In genomic region chr3:101643861-101644613, GRCh38 we compare ENCODE assay signal across 8 cellular contexts. TPM values are rescaled to one million over a fixed set of nuclear protein-coding genes. Genes with fewer than 3 reads are reported as not detected.
DNase-seq lines count a peak whose midpoint lies in the region; ATAC-seq and TF ChIP-seq lines count a peak whose summit lies in the region.

No MANE protein-coding gene starts in this region.

- peaks cover 22 to 35% (median 26%) of the 10 kb centered on the region in 4 donors for H3K4me1 Mint-ChIP-seq in CD4-positive, alpha-beta memory T cell

- H3K4me1 ChIP-seq in CD4-positive, alpha-beta memory T cell (ENCODE audit: insufficient read depth, low read length), result peaks cover 24% of the 10 kb centered on the region

- ATAC-seq in HG03139 (IDR thresholded peaks at IDR 0.05; ENCODE audit: unreplicated experiment) (no peak), GM19324 (IDR thresholded peaks at IDR 0.05; ENCODE audit: low FRiP score, unreplicated experiment) (no peak), GM18502 (IDR thresholded peaks at IDR 0.05; ENCODE audit: poor library complexity, unreplicated experiment) (no peak)

- peak overlapping the region in 6 of 8 donors; percentile 7 to 52 (median 42) for H3K4me3 Mint-ChIP-seq in CD4-positive, alpha-beta memory T cell

- no peak overlapping the region for H3K4me3 ChIP-seq in CD4-positive, alpha-beta memory T cell (ENCODE audit: low read length in 2 of 2)

- peaks cover 0 to 1% (median 0%) of the 10 kb centered on the region in 8 donors for H3K9me3 Mint-ChIP-seq in CD4-positive, alpha-beta memory T cell

- H3K36me3 Mint-ChIP-seq in CD4-positive, alpha-beta memory T cell, result peaks cover 11 to 13% of the 10 kb centered on the region in 2 donors

- no peak overlapping the region for H3K27ac ChIP-seq in CD4-positive, alpha-beta memory T cell (ENCODE audit: low read depth, low read length)

- intact Hi-C loops in CD4-positive, alpha-beta memory T cell (cut with micrococcal nuclease), result no loop called here

- H3K27me3 Mint-ChIP-seq in CD4-positive, alpha-beta memory T cell, result no peaks in the 10 kb centered on the region

- H3K9me3 ChIP-seq in CD4-positive, alpha-beta memory T cell (ENCODE audit: control insufficient read depth in 1 of 2, low read length in 2 of 2), result no peaks in the 10 kb centered on the region

- CTCF ChIA-PET in CD4-positive, alpha-beta memory T cell (lab: Charles Lee; ENCODE audit: partially characterized antibody), result interaction anchor here (1.3 kb wide), 1 partner anchor 283 kb away, joined by 4 read pairs; no protein-coding TSS in a partner anchor

- peaks cover 12% of the 10 kb centered on the region for H3K36me3 ChIP-seq in CD4-positive, alpha-beta memory T cell (ENCODE audit: insufficient read depth, low read length)

- no peaks in the 10 kb centered on the region for H3K27me3 ChIP-seq in CD4-positive, alpha-beta memory T cell (ENCODE audit: insufficient read depth, low read length)

- peak; percentile 59 to 73 (median 69) for DNase-seq in CD4-positive, alpha-beta memory T cell
- DNase-seq in M059J (ENCODE audit: low read depth), result peak; percentile 98
- DNase-seq in activated gamma-delta T cell treated with anti-CD3 and anti-CD28 coated beads, Interleukin-2, amount 50 U/mL, for 16 hours (ENCODE audit: low read depth), result peak; percentile 34
- peak; percentile 67 for DNase-seq in myocyte (ENCODE audit: low read depth)
- DNase-seq in GM10266 (ENCODE audit: extremely low spot score), result no peak

- TF ChIP-seq CTCF in GM10266 (IDR thresholded peaks at IDR 0.05; ENCODE audit: control insufficient read depth, insufficient read depth, low read depth, missing control alignments), result no peak

- POLR2A ChIA-PET in CD4-positive, alpha-beta memory T cell (lab: Charles Lee; ENCODE audit: partially characterized antibody), result interaction anchor here (1.0 to 1.4 kb wide), 3 partner anchors 29 to 132 kb away, joined by 3 read pairs; partner anchors contain the start of gene PCNP

- H3K27ac Mint-ChIP-seq in CD4-positive, alpha-beta memory T cell, result peak overlapping the region; percentile 68 to 92 (median 84)

RNA-seq across cellular contexts. Expression of gene ZBTB11, which starts 32.9 kb away (rescaled TPM):
- 10 to 100 TPM; 48.9 to 50.8 TPM for total RNA-seq in CD4-positive, alpha-beta memory T cell
- polyA plus RNA-seq in CD4-positive, alpha-beta memory T cell, result 10 to 100 TPM in 1 of 2 donors, 1 to 10 TPM in 1; 8.9 to 13.8 TPM
- total RNA-seq in M059J (2014; rRNA removed; shearing (Covaris generic)), result 15.6 and 24.8 TPM in 2 replicates
- total RNA-seq in myocyte, result 19.8 and 20.1 TPM in 2 replicates
- polyA plus RNA-seq in myocyte (2012), result 5.0 TPM

RNA-seq across cellular contexts. Expression of gene RPL24, which starts 42.5 kb away (rescaled TPM):
- 1,000 to 10,000 TPM; 1,310 to 1,368 TPM for total RNA-seq in CD4-positive, alpha-beta memory T cell
- polyA plus RNA-seq in CD4-positive, alpha-beta memory T cell, result 1,000 to 10,000 TPM in 1 of 2 donors, 100 to 1,000 TPM in 1; 834 to 1,038 TPM
- 1,314 and 1,490 TPM in 2 replicates for total RNA-seq in M059J (2014; rRNA removed; shearing (Covaris generic))
- total RNA-seq in myocyte, result 959 and 1,040 TPM in 2 replicates
- 934 TPM for polyA plus RNA-seq in myocyte (2012)
